10 cellular contexts compared by ENCODE assay signal in genomic region chr6:169618526-169619490, GRCh38.
DNase-seq lines count a peak whose midpoint lies in the region; ATAC-seq and TF ChIP-seq lines count a peak whose summit lies in the region.
"Had no signal": no experiment of that assay in that cellular context is flagged by ENCODE, and none has a peak within 500 bp of the region (broad histone marks: within the 10 kb centered on the region; RNA-seq: fewer than 3 reads in every experiment).

No MANE protein-coding gene starts in this region.

- TF ChIP-seq CTCF in HFF-Myc (IDR thresholded peaks at IDR 0.05; ENCODE audit: low read depth, low read length, missing control alignments) (no peak), VCaP (conservative IDR thresholded peaks at IDR 0.05) (no peak), fibroblast of villous mesenchyme (IDR thresholded peaks at IDR 0.05; ENCODE audit: insufficient read depth, low read depth, low read length) (no peak), type B pancreatic cell (conservative IDR thresholded peaks at IDR 0.05) (no peak)

- peak; percentile 69 for DNase-seq in HFF-Myc (ENCODE audit: extremely low read depth, low read depth)
- peak; percentile 90 for DNase-seq in fibroblast of villous mesenchyme (ENCODE audit: low read depth)
- DNase-seq in type B pancreatic cell (ENCODE audit: extremely low spot score, unreplicated experiment): no peak
- no peak for DNase-seq in activated T-cell treated with anti-CD3 and anti-CD28 coated beads, Interleukin-2, amount 50 U/mL, for 24 hours
- no peak for DNase-seq in activated CD4-positive, alpha-beta T cell treated with anti-CD3 and anti-CD28 coated beads for 1 hour
- DNase-seq: activated CD8-positive, alpha-beta memory T cell treated with anti-CD3 and anti-CD28 coated beads for 24 hours; amygdala had no signal

- H3K36me3 Mint-ChIP-seq in type B pancreatic cell: peaks cover 33% of the 10 kb centered on the region
- peaks cover 4% of the 10 kb centered on the region for H3K36me3 Mint-ChIP-seq in activated T-cell treated with anti-CD3 and anti-CD28 coated beads, Interleukin-2, amount 50 U/mL, for 24 hours (ENCODE audit: low read depth)

- no peak overlapping the region for H3K4me3 Mint-ChIP-seq in type B pancreatic cell
- H3K4me3 Mint-ChIP-seq in activated T-cell treated with anti-CD3 and anti-CD28 coated beads, Interleukin-2, amount 50 U/mL, for 24 hours: no peak overlapping the region

- H3K27me3 Mint-ChIP-seq in type B pancreatic cell: no peaks in the 10 kb centered on the region
- no peaks in the 10 kb centered on the region for H3K27me3 Mint-ChIP-seq in activated T-cell treated with anti-CD3 and anti-CD28 coated beads, Interleukin-2, amount 50 U/mL, for 24 hours

- no peak for ATAC-seq in HG02678 (IDR thresholded peaks at IDR 0.05; ENCODE audit: unreplicated experiment)
- ATAC-seq: HepG2 had no signal

- peak overlapping the region; percentile 85 for H3K27ac ChIP-seq in VCaP

- H3K4me3 ChIP-seq in HFF-Myc (replicated peaks; ENCODE audit: low read depth, low read length): no peak overlapping the region
- no peak overlapping the region for H3K4me3 ChIP-seq in fibroblast of villous mesenchyme (ENCODE audit: low read depth, low read length)

- peaks cover 31% of the 10 kb centered on the region for H3K4me1 Mint-ChIP-seq in type B pancreatic cell (ENCODE audit: unreplicated experiment)
- no peaks in the 10 kb centered on the region for H3K4me1 Mint-ChIP-seq in activated T-cell treated with anti-CD3 and anti-CD28 coated beads, Interleukin-2, amount 50 U/mL, for 24 hours (ENCODE audit: low read depth)

- no peaks in the 10 kb centered on the region for H3K9me3 Mint-ChIP-seq in type B pancreatic cell
- H3K9me3 Mint-ChIP-seq in activated T-cell treated with anti-CD3 and anti-CD28 coated beads, Interleukin-2, amount 50 U/mL, for 24 hours: peaks cover 2% of the 10 kb centered on the region

- peak overlapping the region; percentile 86 for H3K27ac Mint-ChIP-seq in type B pancreatic cell
- H3K27ac Mint-ChIP-seq in activated T-cell treated with anti-CD3 and anti-CD28 coated beads, Interleukin-2, amount 50 U/mL, for 24 hours: no peak overlapping the region

Comparison
In these comparisons a context has a peak if more than half of its experiments do, and no peak if none do; other contexts are left out.
1. DNase-seq: peak in HFF-Myc (single experiment) and fibroblast of villous mesenchyme (single experiment); none in type B pancreatic cell (single experiment), activated T-cell treated with anti-CD3 and anti-CD28 coated beads, Interleukin-2, amount 50 U/mL, for 24 hours (single experiment) and activated CD4-positive, alpha-beta T cell treated with anti-CD3 and anti-CD28 coated beads for 1 hour (single experiment).